Comparison of ENCODE assay signal across 1 cellular context in genomic region chr12:71158361-71158882, GRCh38.
TF ChIP-seq lines count a peak whose summit lies in the region.

No MANE protein-coding gene starts in this region.

TF ChIP-seq in GM23338, 12 proteins besides CTCF, POLR2A, EP300 and RAD21 (continued from another document):
- TF ChIP-seq ZNF462 (CRISPR knock-in tag; IDR thresholded peaks at IDR 0.05) (no peak), STAT1 (IDR thresholded peaks at IDR 0.05; ENCODE audit: unreplicated experiment) (no peak), ETS1 (IDR thresholded peaks at IDR 0.05) (no peak), NANOG (IDR thresholded peaks at IDR 0.05; ENCODE audit: borderline replicate concordance) (no peak), CREB1 (CRISPR knock-in tag; IDR thresholded peaks at IDR 0.05; ENCODE audit: low read depth) (no peak), JUNB (IDR thresholded peaks at IDR 0.05; ENCODE audit: unreplicated experiment) (no peak)
TF ChIP-seq in GM23338: peak in this region for 0.
